In the genomic region with DNA sequence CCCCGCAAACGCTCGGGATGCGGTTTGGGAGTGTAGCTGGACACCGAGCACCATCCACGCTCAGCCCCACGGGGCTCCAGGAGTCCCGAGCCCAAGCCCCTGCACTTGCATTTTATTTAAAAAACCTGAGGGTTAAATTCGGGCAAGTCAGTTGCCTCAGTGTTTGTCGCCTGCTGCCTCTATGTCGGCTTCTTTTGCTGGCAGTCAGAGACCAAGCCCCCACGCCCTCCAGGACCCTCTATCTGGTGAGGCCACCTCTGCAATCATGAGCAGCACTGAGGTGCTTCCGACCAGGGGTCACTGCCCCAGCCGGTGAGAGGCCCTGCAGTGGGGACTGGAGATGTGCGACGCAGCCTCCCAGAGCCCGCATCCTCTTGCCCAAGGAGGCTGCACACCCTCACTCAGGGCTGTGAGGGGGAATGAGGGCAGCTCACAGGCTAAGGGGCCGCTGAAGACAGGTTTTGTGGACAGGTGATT, we compare ENCODE assay signal across 1 cellular context.
TF ChIP-seq lines count a peak whose summit lies in the region.

No MANE protein-coding gene starts in this region.

TF ChIP-seq in HepG2, 621 proteins besides CTCF, POLR2A, EP300 and RAD21 (continued from another document):
- TF ChIP-seq ZBTB46 (CRISPR knock-in tag; IDR thresholded peaks at IDR 0.05; ENCODE audit: borderline replicate concordance) (no peak), ZSCAN22 (CRISPR knock-in tag; IDR thresholded peaks at IDR 0.05) (no peak), ZIK1 (CRISPR knock-in tag; IDR thresholded peaks at IDR 0.05; ENCODE audit: borderline replicate concordance, low read depth) (no peak), GZF1 (CRISPR knock-in tag; IDR thresholded peaks at IDR 0.05) (no peak), NR3C1 (CRISPR knock-in tag; IDR thresholded peaks at IDR 0.05) (no peak)
- TF ChIP-seq, protein P1, sequence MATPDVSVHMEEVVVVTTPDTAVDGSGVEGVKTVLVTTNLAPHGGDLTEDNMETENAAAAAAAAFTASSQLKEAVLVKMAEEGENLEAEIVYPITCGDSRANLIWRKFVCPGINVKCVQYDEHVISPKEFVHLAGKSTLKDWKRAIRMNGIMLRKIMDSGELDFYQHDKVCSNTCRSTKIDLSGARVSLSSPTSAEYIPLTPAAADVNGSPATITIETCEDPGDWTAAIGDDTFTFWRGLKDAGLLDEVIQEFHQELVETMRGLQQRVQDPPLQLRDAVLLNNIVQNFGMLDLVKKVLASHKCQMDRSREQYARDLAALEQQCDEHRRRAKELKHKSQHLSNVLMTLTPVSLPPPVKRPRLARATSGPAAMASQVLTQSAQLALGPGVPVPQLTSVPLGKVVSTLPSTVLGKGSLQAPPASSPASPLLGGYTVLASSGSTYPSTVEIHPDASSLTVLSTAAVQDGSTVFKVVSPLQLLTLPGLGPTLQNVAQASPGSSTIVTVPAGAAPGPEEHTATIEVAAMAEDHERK (CRISPR knock-in tag; IDR thresholded peaks at IDR 0.05; ENCODE audit: low read depth) = no peak
